In genomic region chr10:110618206-110618605, GRCh38 we compare ENCODE assay signal across 25 cellular contexts. TPM values are rescaled to one million over a fixed set of nuclear protein-coding genes. Genes with fewer than 3 reads are reported as not detected.
DNase-seq lines count a peak whose midpoint lies in the region; ATAC-seq and TF ChIP-seq lines count a peak whose summit lies in the region.
"Had no signal": no experiment of that assay in that cellular context is flagged by ENCODE, and none has a peak within 500 bp of the region (broad histone marks: within the 10 kb centered on the region; RNA-seq: fewer than 3 reads in every experiment).

No MANE protein-coding gene starts in this region.

- H3K4me1 ChIP-seq in SJCRH30 (peaks cover 47% of the 10 kb centered on the region), GM23338 (ENCODE audit: insufficient read depth) (no peaks in the 10 kb centered on the region)
- H3K4me1 ChIP-seq: ascending aorta, esophagus muscularis mucosa, gastroesophageal sphincter, parathyroid adenoma had no signal

- peak; percentile 63 for ATAC-seq in activated CD8-positive, alpha-beta T cell treated with anti-CD3 and anti-CD28 coated beads for 36 hours
- no peak for ATAC-seq in activated naive CD8-positive, alpha-beta T cell treated with anti-CD3 and anti-CD28 coated beads, Interleukin-2, amount 10 ng/mL, durations not matched to agents 7 days and 5 days (ENCODE audit: low read depth)
- ATAC-seq in GM23338, result no peak
- ATAC-seq: gastroesophageal sphincter, HCT116, left colon, Panc1, sciatic nerve had no signal

- peaks cover 4% of the 10 kb centered on the region for H3K9me3 Mint-ChIP-seq in activated CD8-positive, alpha-beta T cell treated with anti-CD3 and anti-CD28 coated beads for 36 hours
- peaks cover under 1% of the 10 kb centered on the region for H3K9me3 Mint-ChIP-seq in activated naive CD8-positive, alpha-beta T cell treated with anti-CD3 and anti-CD28 coated beads, Interleukin-2, amount 10 ng/mL, durations not matched to agents 7 days and 5 days
- no peaks in the 10 kb centered on the region for H3K9me3 Mint-ChIP-seq in GM23338

- H3K79me2 ChIP-seq in GM23338 (replicated peaks; ENCODE audit: insufficient read depth), result no peaks in the 10 kb centered on the region
- H3K79me2 ChIP-seq: parathyroid adenoma had no signal

- H3K27me3 ChIP-seq in SJCRH30, result no peaks in the 10 kb centered on the region
- no peaks in the 10 kb centered on the region for H3K27me3 ChIP-seq in GM23338 (ENCODE audit: insufficient read depth)
- H3K27me3 ChIP-seq: ascending aorta, esophagus muscularis mucosa, gastroesophageal sphincter had no signal

- no peak overlapping the region for H2AFZ ChIP-seq in GM23338
- H2AFZ ChIP-seq: parathyroid adenoma had no signal

- no peaks in the 10 kb centered on the region for H3K9me3 ChIP-seq in SJCRH30 (replicated peaks)
- H3K9me3 ChIP-seq: ascending aorta, esophagus muscularis mucosa, gastroesophageal sphincter had no signal

- peaks cover 3% of the 10 kb centered on the region for H3K9me2 ChIP-seq in GM23338 (ENCODE audit: insufficient read depth)

- H4K20me1 ChIP-seq in GM23338 (replicated peaks; ENCODE audit: insufficient read depth), result no peaks in the 10 kb centered on the region

- intact Hi-C loops in activated CD8-positive, alpha-beta T cell treated with anti-CD3 and anti-CD28 coated beads for 36 hours (cut with micrococcal nuclease), result loop anchor here (10.0 kb wide), 3 partner anchors 257 to 367 kb away; partner anchors contain the start of gene PDCD4

- no peaks in the 10 kb centered on the region for H3K36me3 Mint-ChIP-seq in activated CD8-positive, alpha-beta T cell treated with anti-CD3 and anti-CD28 coated beads for 36 hours (ENCODE audit: low read depth)
- no peaks in the 10 kb centered on the region for H3K36me3 Mint-ChIP-seq in activated naive CD8-positive, alpha-beta T cell treated with anti-CD3 and anti-CD28 coated beads, Interleukin-2, amount 10 ng/mL, durations not matched to agents 7 days and 5 days
- H3K36me3 Mint-ChIP-seq in GM23338 (ENCODE audit: low read depth), result no peaks in the 10 kb centered on the region

- POLR2A ChIA-PET in activated CD8-positive, alpha-beta T cell treated with anti-CD3 and anti-CD28 coated beads for 36 hours (lab: Charles Lee), result interaction anchor here (1.6 kb wide), 2 partner anchors 53 to 155 kb away, joined by 4 to 9 read pairs; no protein-coding TSS in a partner anchor
- POLR2A ChIA-PET in activated naive CD8-positive, alpha-beta T cell treated with anti-CD3 and anti-CD28 coated beads, Interleukin-2, amount 10 ng/mL, durations not matched to agents 7 days and 5 days (lab: Charles Lee), result interaction anchor here (0.6 kb wide), 1 partner anchor 500 kb away, joined by 3 read pairs; no protein-coding TSS in a partner anchor

- H3K36me3 ChIP-seq in SJCRH30 (no peaks in the 10 kb centered on the region), GM23338 (ENCODE audit: insufficient read depth) (no peaks in the 10 kb centered on the region)
- H3K36me3 ChIP-seq: ascending aorta, esophagus muscularis mucosa, gastroesophageal sphincter had no signal

- H3K4me3 ChIP-seq in SJCRH30, result no peak overlapping the region
- no peak overlapping the region for H3K4me3 ChIP-seq in GM23338
- H3K4me3 ChIP-seq: ascending aorta, esophagus muscularis mucosa, gastroesophageal sphincter had no signal

- H3K27ac Mint-ChIP-seq in activated CD8-positive, alpha-beta T cell treated with anti-CD3 and anti-CD28 coated beads for 36 hours, result peak overlapping the region; percentile 91
- peak overlapping the region; percentile 58 for H3K27ac Mint-ChIP-seq in activated naive CD8-positive, alpha-beta T cell treated with anti-CD3 and anti-CD28 coated beads, Interleukin-2, amount 10 ng/mL, durations not matched to agents 7 days and 5 days
- no peak overlapping the region for H3K27ac Mint-ChIP-seq in GM23338

- H3K27ac ChIP-seq in SJCRH30, result peak overlapping the region; percentile 25
- H3K27ac ChIP-seq in GM23338 (ENCODE audit: low read depth), result no peak overlapping the region
- H3K27ac ChIP-seq: ascending aorta, esophagus muscularis mucosa, gastroesophageal sphincter, HL-60, parathyroid adenoma had no signal

- TF ChIP-seq CTCF in activated CD8-positive, alpha-beta T cell treated with anti-CD3 and anti-CD28 coated beads for 36 hours (IDR thresholded peaks at IDR 0.05), result no peak
- TF ChIP-seq CTCF in GM23338 (conservative IDR thresholded peaks at IDR 0.05; ENCODE audit: low read depth in 2 of 2), result no peak

- H3K4me2 ChIP-seq in GM23338, result no peak overlapping the region

- H3K4me3 Mint-ChIP-seq in activated CD8-positive, alpha-beta T cell treated with anti-CD3 and anti-CD28 coated beads for 36 hours, result no peak overlapping the region
- no peak overlapping the region for H3K4me3 Mint-ChIP-seq in activated naive CD8-positive, alpha-beta T cell treated with anti-CD3 and anti-CD28 coated beads, Interleukin-2, amount 10 ng/mL, durations not matched to agents 7 days and 5 days
- no peak overlapping the region for H3K4me3 Mint-ChIP-seq in GM23338

- no peaks in the 10 kb centered on the region for H3K27me3 Mint-ChIP-seq in activated CD8-positive, alpha-beta T cell treated with anti-CD3 and anti-CD28 coated beads for 36 hours
- H3K27me3 Mint-ChIP-seq in activated naive CD8-positive, alpha-beta T cell treated with anti-CD3 and anti-CD28 coated beads, Interleukin-2, amount 10 ng/mL, durations not matched to agents 7 days and 5 days, result peaks cover under 1% of the 10 kb centered on the region
- H3K27me3 Mint-ChIP-seq in GM23338 (ENCODE audit: insufficient read depth, low read depth, poor library complexity), result peaks cover 2% of the 10 kb centered on the region
- H3K27me3 Mint-ChIP-seq: naive thymus-derived CD8-positive, alpha-beta T cell had no signal

- CTCF ChIA-PET in activated CD8-positive, alpha-beta T cell treated with anti-CD3 and anti-CD28 coated beads for 36 hours (lab: Charles Lee), result interaction anchor here (0.7 to 3.2 kb wide), 5 partner anchors 8 to 54 kb away, joined by 3 to 13 read pairs (median 4); no protein-coding TSS in a partner anchor

- H3F3A ChIP-seq in GM23338 (replicated peaks; ENCODE audit: low read depth), result no peaks in the 10 kb centered on the region

- DNase-seq in SJCRH30 (no peak), NCI-H1436 (lab: John Stamatoyannopoulos, UW) (no peak), GM23338 (ENCODE audit: low spot score) (no peak), activated gamma-delta T cell (lab: John Stamatoyannopoulos, UW) (no peak)
- DNase-seq in activated CD8-positive, alpha-beta T cell treated with anti-CD3 and anti-CD28 coated beads for 36 hours, result peak; percentile 77
- DNase-seq in activated naive CD8-positive, alpha-beta T cell treated with anti-CD3 and anti-CD28 coated beads, Interleukin-2, amount 10 ng/mL, durations not matched to agents 7 days and 5 days, result no peak
- peak in 2 of 3 experiments; percentile 28 to 50 for DNase-seq in stimulated activated CD4-positive, alpha-beta T cell treated with anti-CD3 and anti-CD28 coated beads, TNF-alpha, amount 100 ng/mL, for 24 hours (ENCODE audit: low read depth in 3 of 3)
- DNase-seq: activated CD8-positive, alpha-beta memory T cell treated with anti-CD3 and anti-CD28 coated beads, Interleukin-2, amount 50 U/mL, for 4 hours; effector CD8-positive, alpha-beta T cell; IMR-90; left colon; mesendoderm; NCI-H1694 treated with DMSO at 0.1 percent for 48 hours; NCI-H2227 treated with DMSO at 0.1 percent for 48 hours; trophoblast cell had no signal

- peaks cover 59% of the 10 kb centered on the region for H3K4me1 Mint-ChIP-seq in activated CD8-positive, alpha-beta T cell treated with anti-CD3 and anti-CD28 coated beads for 36 hours (ENCODE audit: low read depth)
- H3K4me1 Mint-ChIP-seq in activated naive CD8-positive, alpha-beta T cell treated with anti-CD3 and anti-CD28 coated beads, Interleukin-2, amount 10 ng/mL, durations not matched to agents 7 days and 5 days, result peaks cover 24% of the 10 kb centered on the region
- H3K4me1 Mint-ChIP-seq in GM23338, result no peaks in the 10 kb centered on the region

TF ChIP-seq in GM23338, 12 proteins besides CTCF, POLR2A, EP300 and RAD21 (continues in another document):
- TF ChIP-seq REST (IDR thresholded peaks at IDR 0.05; ENCODE audit: unreplicated experiment), result no peak

RNA-seq across cellular contexts. Expression of gene RBM20, which starts 25.9 kb away (rescaled TPM):
- total RNA-seq in SJCRH30 (2014; rRNA removed; shearing (Covaris generic)), result 11.1 and 12.4 TPM in 2 replicates
- under 1 TPM; 0.38 to 0.72 TPM for total RNA-seq in activated CD8-positive, alpha-beta T cell treated with anti-CD3 and anti-CD28 coated beads for 36 hours
- total RNA-seq in activated naive CD8-positive, alpha-beta T cell treated with anti-CD3 and anti-CD28 coated beads, Interleukin-2, amount 10 ng/mL, durations not matched to agents 7 days and 5 days, result under 1 TPM; 0.06 to 0.17 TPM
- 0.04 and 0.17 TPM in 2 replicates for total RNA-seq in GM23338 (2014; rRNA removed; shearing (Covaris generic))
- 0.03 and 0.05 TPM in 2 replicates for polyA plus RNA-seq in GM23338 (2016; fragmentation: Nextera tagmentation; extraction: Ambion mirVana)
- total RNA-seq: MCF 10A had no signal

RNA-seq across cellular contexts. Expression of gene SMC3, which starts 50.7 kb away (rescaled TPM):
- total RNA-seq in SJCRH30 (2014; rRNA removed; shearing (Covaris generic)), result 96.8 and 107 TPM in 2 replicates
- total RNA-seq in activated CD8-positive, alpha-beta T cell treated with anti-CD3 and anti-CD28 coated beads for 36 hours, result 10 to 100 TPM; 69.7 to 71.2 TPM
- 10 to 100 TPM; 66.5 to 67.7 TPM for total RNA-seq in activated naive CD8-positive, alpha-beta T cell treated with anti-CD3 and anti-CD28 coated beads, Interleukin-2, amount 10 ng/mL, durations not matched to agents 7 days and 5 days
- 72.3 and 72.8 TPM in 2 replicates for total RNA-seq in GM23338 (2014; rRNA removed; shearing (Covaris generic))
- 237 and 320 TPM in 2 replicates for polyA plus RNA-seq in GM23338 (2016; fragmentation: Nextera tagmentation; extraction: Ambion mirVana)

Comparison
In these comparisons a context has a peak if more than half of its experiments do, and no peak if none do; other contexts are left out.
1. DNase-seq: peak in activated CD8-positive, alpha-beta T cell treated with anti-CD3 and anti-CD28 coated beads for 36 hours (single experiment) and stimulated activated CD4-positive, alpha-beta T cell treated with anti-CD3 and anti-CD28 coated beads, TNF-alpha, amount 100 ng/mL, for 24 hours (2 of 3); none in SJCRH30 (0 of 2), activated naive CD8-positive, alpha-beta T cell treated with anti-CD3 and anti-CD28 coated beads, Interleukin-2, amount 10 ng/mL, durations not matched to agents 7 days and 5 days (single experiment), NCI-H1436 (single experiment), GM23338 (single experiment) and activated gamma-delta T cell (single experiment).